Comparison of ENCODE assay signal across 8 cellular contexts in genomic region chr7:151248191-151249033, GRCh38. TPM values are rescaled to one million over a fixed set of nuclear protein-coding genes. Genes with fewer than 3 reads are reported as not detected.
DNase-seq lines count a peak whose midpoint lies in the region; ATAC-seq and TF ChIP-seq lines count a peak whose summit lies in the region.

Gene SMARCD3 (minus strand): TSS chr7:151248694. CDS start chr7:151248562, 132 bp downstream.

- H3K27me3 Mint-ChIP-seq in GM23338 (ENCODE audit: insufficient read depth, low read depth, poor library complexity), result peaks cover 74% of the 10 kb centered on the region

- H3K4me1 Mint-ChIP-seq in GM23338, result peaks cover 64% of the 10 kb centered on the region

- H3K27ac ChIP-seq in GM23338 (ENCODE audit: low read depth) (no peak within 1 kb of the TSS), coronary artery (peak within 1 kb of the TSS; percentile 97 to 99)

- peaks cover 10% of the 10 kb centered on the region for H3F3A ChIP-seq in GM23338 (replicated peaks; ENCODE audit: low read depth)

- H3K36me3 ChIP-seq in GM23338 (ENCODE audit: insufficient read depth), result no peaks in the 10 kb centered on the region

- H4K20me1 ChIP-seq in GM23338 (replicated peaks; ENCODE audit: insufficient read depth), result no peaks in the 10 kb centered on the region

- no peaks in the 10 kb centered on the region for H3K79me2 ChIP-seq in GM23338 (replicated peaks; ENCODE audit: insufficient read depth)

- no peaks in the 10 kb centered on the region; the same call in 2 of the 3 replicates for H3K9me3 Mint-ChIP-seq in GM23338

- no peak for TF ChIP-seq CTCF in GM23338 (conservative IDR thresholded peaks at IDR 0.05; ENCODE audit: low read depth in 2 of 2)
- no peak for TF ChIP-seq CTCF in coronary artery (IDR thresholded peaks at IDR 0.05)

- peak within 1 kb of the TSS; percentile 83; the same call in 1 of the 2 replicates for H2AFZ ChIP-seq in GM23338

- H3K4me3 Mint-ChIP-seq in GM23338, result peak within 1 kb of the TSS; percentile 81

- DNase-seq in A172 (ENCODE audit: low spot score), result no peak
- DNase-seq in GM23338 (ENCODE audit: low spot score), result peak; percentile 73
- peak; percentile 86 for DNase-seq in coronary artery (ENCODE audit: low spot score)
- peak in 1 of 2 donors; percentile 53 for DNase-seq in left colon
- DNase-seq in stimulated activated CD4-positive, alpha-beta T cell treated with anti-CD3 and anti-CD28 coated beads, Interleukin-2, amount 100 ng/mL, for 24 hours, result peak; percentile 38 to 43

- H3K4me1 ChIP-seq in GM23338 (ENCODE audit: insufficient read depth), result peaks cover 50% of the 10 kb centered on the region

- H3K4me3 ChIP-seq in GM23338 (peak within 1 kb of the TSS; percentile 59), coronary artery (peak within 1 kb of the TSS; percentile 94)

- peaks cover 87% of the 10 kb centered on the region for H3K27me3 ChIP-seq in GM23338 (ENCODE audit: insufficient read depth)

- H3K36me3 Mint-ChIP-seq in GM23338 (ENCODE audit: low read depth), result no peaks in the 10 kb centered on the region; the same call in 2 of the 3 replicates

- ATAC-seq in GM23338 (peak; percentile 1; the same call in 2 of the 3 replicates), SK-N-SH treated with all-trans-retinoic acid at 6 μM for 48 hours (peak; percentile 24), left colon (peak; percentile 29), GM21515 (IDR thresholded peaks at IDR 0.05; ENCODE audit: unreplicated experiment) (no peak), HG03108 (IDR thresholded peaks at IDR 0.05; ENCODE audit: unreplicated experiment) (no peak)

- peak within 1 kb of the TSS; percentile 86 for H3K4me2 ChIP-seq in GM23338

- no peak within 1 kb of the TSS for H3K27ac Mint-ChIP-seq in GM23338

- no peaks in the 10 kb centered on the region for H3K9me2 ChIP-seq in GM23338 (ENCODE audit: insufficient read depth)

- intact Hi-C loops in left colon (cut with DNase I, micrococcal nuclease), result loop anchor here in 1 of 2 donors (10.0 kb wide), 1 partner anchor 56 kb away; no protein-coding TSS in a partner anchor

TF ChIP-seq in GM23338, 12 proteins besides CTCF, POLR2A, EP300 and RAD21:
- TF ChIP-seq STAT1 (IDR thresholded peaks at IDR 0.05; ENCODE audit: unreplicated experiment) (no peak), EZH2 (IDR thresholded peaks at IDR 0.05; ENCODE audit: low read depth, unreplicated experiment) (peak; percentile 66)

TF ChIP-seq in SK-N-SH treated with all-trans-retinoic acid at 6 μM for 48 hours, 23 proteins besides CTCF, POLR2A, EP300 and RAD21:
- TF ChIP-seq CREB5 (CRISPR knock-in tag; IDR thresholded peaks at IDR 0.05; ENCODE audit: low read depth) (no peak), TSHZ2 (CRISPR knock-in tag; IDR thresholded peaks at IDR 0.05) (peak; percentile 22; the same call in 1 of the 2 replicates)
TF ChIP-seq in SK-N-SH treated with all-trans-retinoic acid at 6 μM for 48 hours: peak in this region for 1.

RNA-seq across cellular contexts. Expression of gene SMARCD3, which starts in this region (rescaled TPM):
- total RNA-seq in A172 (2014; rRNA removed; shearing (Covaris generic)), result 22.2 and 26.7 TPM in 2 replicates
- total RNA-seq in GM23338 (2014; rRNA removed; shearing (Covaris generic)), result 2.2 and 3.3 TPM in 2 replicates
- 2.7 and 4.0 TPM in 2 replicates for polyA plus RNA-seq in GM23338 (2016; fragmentation: Nextera tagmentation; extraction: Ambion mirVana)
- total RNA-seq in left colon, result 1 to 10 TPM; 4.3 to 9.8 TPM

Comparison
In these comparisons a context has a peak if more than half of its experiments do, and no peak if none do; other contexts are left out.
1. ATAC-seq: peak in GM23338 (single experiment), SK-N-SH treated with all-trans-retinoic acid at 6 μM for 48 hours (single experiment) and left colon (single experiment); none in GM21515 (single experiment) and HG03108 (single experiment).